Comparison of ENCODE assay signal across 25 cellular contexts in the genomic region with DNA sequence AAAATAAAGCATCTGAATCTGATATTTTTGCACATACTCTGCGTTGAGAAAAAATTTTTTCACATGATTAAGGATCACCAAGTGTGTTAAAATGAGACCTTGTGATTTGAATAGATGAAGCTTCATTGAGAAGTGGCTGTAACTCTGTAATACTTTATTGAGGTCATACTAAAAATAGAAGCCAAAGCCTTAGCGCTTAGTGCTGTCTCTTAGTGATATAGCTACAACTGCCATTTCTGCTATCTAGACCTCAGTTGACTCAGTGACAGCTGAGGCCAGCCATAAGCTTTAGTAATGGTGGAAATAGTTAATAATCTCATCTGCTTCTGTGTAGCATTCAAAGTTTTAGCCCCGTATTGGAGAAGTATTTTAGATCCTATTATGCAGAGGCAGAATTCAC.
"Had no signal": no experiment of that assay in that cellular context is flagged by ENCODE, and none has a peak within 500 bp of the region (broad histone marks: within the 10 kb centered on the region; RNA-seq: fewer than 3 reads in every experiment).

No MANE protein-coding gene starts in this region.

- H3K36me3 ChIP-seq: colonic mucosa, neutrophil, spleen, tibial nerve had no signal

- H3K36me3 Mint-ChIP-seq: activated naive CD8-positive, alpha-beta T cell; immature natural killer cell had no signal

- H3K4me1 ChIP-seq: colonic mucosa, spleen, tibial nerve had no signal

- H3K9me3 Mint-ChIP-seq: T-helper 2 cell treated with Interferon-gamma antibody and Interleukin-4, amounts not matched to agents 5 μg/mL and 100 μg/mL, for 36 hours had no signal

- H3K27ac ChIP-seq: colonic mucosa, epithelial cell of prostate, neutrophil, spleen, tibial nerve had no signal

- DNase-seq: activated CD4-positive, alpha-beta T cell treated with anti-CD3 and anti-CD28 coated beads for 36 hours; activated CD4-positive, CD25-positive, alpha-beta regulatory T cell; activated effector memory CD4-positive, alpha-beta T cell treated with Interleukin-2 at 50 U/mL for 16 hours; activated naive CD4-positive, alpha-beta T cell treated with Interleukin-2 at 50 U/mL for 16 hours; anterior cingulate cortex; cerebellar nuclear complex; colonic mucosa; effector CD8-positive, alpha-beta T cell; glutamatergic neuron; hypothalamus; immature natural killer cell; kidney; mesendoderm; nephron progenitor cell; retina; spleen; stimulated activated naive CD4-positive, alpha-beta T cell treated with Interleukin-2 at 50 U/mL for 16 hours; T-helper 1 cell had no signal

- H3K9me3 ChIP-seq: colonic mucosa, neutrophil had no signal

- H3K4me1 Mint-ChIP-seq: activated CD4-positive, alpha-beta T cell treated with anti-CD3 and anti-CD28 coated beads for 36 hours; immature natural killer cell; nephron progenitor cell had no signal

- H3K27me3 ChIP-seq: colonic mucosa, neutrophil, spleen, tibial nerve had no signal

- ATAC-seq: activated CD4-positive, alpha-beta T cell treated with anti-CD3 and anti-CD28 coated beads for 36 hours had no signal

- H3K27me3 Mint-ChIP-seq: activated CD4-positive, alpha-beta T cell treated with anti-CD3 and anti-CD28 coated beads for 36 hours; activated naive CD8-positive, alpha-beta T cell; progenitor cell of endocrine pancreas had no signal

- H3K4me3 Mint-ChIP-seq: activated CD4-positive, alpha-beta T cell treated with anti-CD3 and anti-CD28 coated beads for 36 hours; activated naive CD8-positive, alpha-beta T cell; immature natural killer cell; nephron progenitor cell; T-helper 2 cell treated with Interferon-gamma antibody and Interleukin-4, amounts not matched to agents 5 μg/mL and 100 μg/mL, for 36 hours had no signal

- H3K27ac Mint-ChIP-seq: activated CD4-positive, alpha-beta T cell treated with anti-CD3 and anti-CD28 coated beads for 36 hours; activated naive CD8-positive, alpha-beta T cell; immature natural killer cell; nephron progenitor cell; progenitor cell of endocrine pancreas; T-helper 2 cell treated with Interferon-gamma antibody and Interleukin-4, amounts not matched to agents 5 μg/mL and 100 μg/mL, for 36 hours had no signal

- H3K4me3 ChIP-seq: colonic mucosa, lung, spleen, tibial nerve had no signal
